Comparison of ENCODE assay signal across 8 cellular contexts in genomic region chr21:27841084-27841483, GRCh38.
"Had no signal": no experiment of that assay in that cellular context is flagged by ENCODE, and none has a peak within 500 bp of the region (broad histone marks: within the 10 kb centered on the region; RNA-seq: fewer than 3 reads in every experiment).

No MANE protein-coding gene starts in this region.

- FAIRE-seq: HTR-8/SVneo had no signal

- H3K27ac Mint-ChIP-seq: HFFc6 had no signal

- H3K4me1 ChIP-seq: HAP-1 had no signal

- H3K36me3 ChIP-seq: HAP-1 had no signal

- H3K4me3 Mint-ChIP-seq: HFFc6 had no signal

- H2AFZ ChIP-seq: GM23248 had no signal

- ATAC-seq: HCT116 had no signal

- H3K4me3 ChIP-seq: GM23248, HAP-1 had no signal

- H3K9ac ChIP-seq: GM23248 had no signal

- DNase-seq: GM23248, GOT3, H7, HFFc6, IMR-90 had no signal

- H3K27ac ChIP-seq: GM23248 had no signal
